ENCODE assay signal across 8 cellular contexts in the genomic region with DNA sequence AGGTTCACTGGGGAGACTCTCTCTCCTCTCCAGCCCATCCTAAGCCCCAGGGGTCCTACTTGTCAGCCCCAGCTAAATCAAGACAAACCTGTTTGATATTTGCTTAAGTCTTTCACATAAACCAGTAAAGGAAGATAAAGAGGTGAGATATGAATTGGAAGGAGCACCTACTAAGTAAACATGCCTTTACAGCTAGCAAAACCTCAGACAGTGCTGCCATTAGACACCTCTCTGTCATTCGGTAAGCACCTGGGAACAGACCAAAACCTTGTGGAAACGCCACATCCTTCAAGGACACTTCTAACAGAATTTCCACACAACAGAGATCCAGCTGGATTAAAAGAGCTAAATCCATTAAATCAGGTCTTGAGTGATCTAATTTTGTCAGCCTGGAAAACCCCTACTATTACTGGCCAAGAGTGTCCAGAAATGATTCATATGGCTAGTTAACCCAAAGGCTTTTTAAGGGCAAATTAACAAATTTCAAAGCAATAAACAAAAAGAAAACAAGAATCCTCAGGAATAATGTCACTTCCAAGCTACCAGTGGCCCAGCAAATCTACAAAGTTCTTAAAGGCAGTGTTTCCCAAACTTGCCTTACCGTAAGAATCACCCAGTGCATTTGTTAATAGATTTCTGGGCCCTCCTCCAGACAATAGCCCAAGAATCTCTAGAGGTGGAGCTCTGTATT. TPM values are rescaled to one million over a fixed set of nuclear protein-coding genes. Genes with fewer than 3 reads are reported as not detected.
DNase-seq lines count a peak whose midpoint lies in the region; ATAC-seq and TF ChIP-seq lines count a peak whose summit lies in the region.

No MANE protein-coding gene starts in this region.

- POLR2A ChIA-PET in activated CD4-positive, alpha-beta T cell treated with anti-CD3 and anti-CD28 coated beads for 36 hours (lab: Charles Lee), result interaction anchor here (0.7 kb wide), 1 partner anchor 175 kb away, joined by 3 read pairs; no protein-coding TSS in a partner anchor
- POLR2A ChIA-PET in WTC11 (lab: Charles Lee), result interaction anchor here (0.7 kb wide), 1 partner anchor 496 kb away, joined by 3 read pairs; no protein-coding TSS in a partner anchor

- H3K4me1 ChIP-seq in suprapubic skin, result peaks cover 46% of the 10 kb centered on the region

- H3K36me3 Mint-ChIP-seq in activated CD4-positive, alpha-beta T cell treated with anti-CD3 and anti-CD28 coated beads for 36 hours (ENCODE audit: low read depth), result peaks cover 41% of the 10 kb centered on the region
- peaks cover 22% of the 10 kb centered on the region for H3K36me3 Mint-ChIP-seq in WTC11

- no peak for DNase-seq in activated CD4-positive, alpha-beta T cell treated with anti-CD3 and anti-CD28 coated beads for 36 hours
- DNase-seq in activated CD4-positive, alpha-beta T cell treated with anti-CD3 and anti-CD28 coated beads, Interleukin-2, amount 50 U/mL, for 1 hour, result no peak
- DNase-seq in WTC11 (ENCODE audit: low spot score), result no peak
- peak; percentile 71 for DNase-seq in kidney epithelial cell (ENCODE audit: low read depth)
- peak in 1 of 2 donors; percentile 30 for DNase-seq in suprapubic skin (ENCODE audit: low spot score in 2 of 2)
- no peak for DNase-seq in GM10266 (ENCODE audit: extremely low spot score)
- no peak for DNase-seq in occipital lobe (lab: John Stamatoyannopoulos, UW)

- H3K4me3 ChIP-seq in kidney epithelial cell (ENCODE audit: low read depth, low read length) (no peak overlapping the region), suprapubic skin (no peak overlapping the region)

- peaks cover 18% of the 10 kb centered on the region for H3K9me3 Mint-ChIP-seq in activated CD4-positive, alpha-beta T cell treated with anti-CD3 and anti-CD28 coated beads for 36 hours (ENCODE audit: low read depth)
- H3K9me3 Mint-ChIP-seq in WTC11, result no peaks in the 10 kb centered on the region

- peak overlapping the region; percentile 68 for H3K27ac Mint-ChIP-seq in activated CD4-positive, alpha-beta T cell treated with anti-CD3 and anti-CD28 coated beads for 36 hours
- peak overlapping the region; percentile 87; the same call in 1 of the 2 replicates for H3K27ac Mint-ChIP-seq in WTC11

- 28% methylated on average over 3 of the region's 3 CpGs for WGBS in suprapubic skin

- intact Hi-C loops in activated CD4-positive, alpha-beta T cell treated with anti-CD3 and anti-CD28 coated beads for 36 hours (cut with DNase I, micrococcal nuclease), result no loop called here

- no peak for TF ChIP-seq POLR2A in suprapubic skin (IDR thresholded peaks at IDR 0.05)

- peak overlapping the region; percentile 26 for H3K27ac ChIP-seq in suprapubic skin

- CTCF ChIA-PET in activated CD4-positive, alpha-beta T cell treated with anti-CD3 and anti-CD28 coated beads for 36 hours (lab: Charles Lee), result interaction anchor here (0.7 to 1.5 kb wide), 4 partner anchors 9 to 46 kb away, joined by 3 to 4 read pairs (median 3); no protein-coding TSS in a partner anchor
- CTCF ChIA-PET in WTC11 (lab: Charles Lee), result interaction anchor here (0.9 to 1.5 kb wide), 3 partner anchors 17 to 214 kb away, joined by 3 to 4 read pairs (median 3); no protein-coding TSS in a partner anchor

- H3K27me3 ChIP-seq in kidney epithelial cell (ENCODE audit: control insufficient read depth, insufficient read depth, low read length) (no peaks in the 10 kb centered on the region), suprapubic skin (no peaks in the 10 kb centered on the region)

- H3K36me3 ChIP-seq in kidney epithelial cell (ENCODE audit: control insufficient read depth, insufficient read depth, low read length) (no peaks in the 10 kb centered on the region), suprapubic skin (peaks cover 3% of the 10 kb centered on the region)

- peaks cover 50% of the 10 kb centered on the region for H3K4me1 Mint-ChIP-seq in activated CD4-positive, alpha-beta T cell treated with anti-CD3 and anti-CD28 coated beads for 36 hours
- H3K4me1 Mint-ChIP-seq in WTC11, result peaks cover 37% of the 10 kb centered on the region

- peak overlapping the region; percentile 1 for H3K4me3 Mint-ChIP-seq in activated CD4-positive, alpha-beta T cell treated with anti-CD3 and anti-CD28 coated beads for 36 hours
- peak overlapping the region; percentile 19; the same call in 1 of the 2 replicates for H3K4me3 Mint-ChIP-seq in WTC11

- no peaks in the 10 kb centered on the region for H3K9me3 ChIP-seq in suprapubic skin

- H3K27me3 Mint-ChIP-seq in activated CD4-positive, alpha-beta T cell treated with anti-CD3 and anti-CD28 coated beads for 36 hours, result no peaks in the 10 kb centered on the region
- H3K27me3 Mint-ChIP-seq in WTC11 (ENCODE audit: low read depth), result no peaks in the 10 kb centered on the region

- no peak for ATAC-seq in activated CD4-positive, alpha-beta T cell treated with anti-CD3 and anti-CD28 coated beads for 36 hours
- no peak for ATAC-seq in WTC11
- ATAC-seq in HG03039 (IDR thresholded peaks at IDR 0.05; ENCODE audit: unreplicated experiment), result no peak

- TF ChIP-seq EP300 in suprapubic skin (IDR thresholded peaks at IDR 0.05), result no peak

- TF ChIP-seq CTCF in WTC11 (IDR thresholded peaks at IDR 0.05), result no peak
- TF ChIP-seq CTCF in kidney epithelial cell (IDR thresholded peaks at IDR 0.05; ENCODE audit: insufficient read depth, low read length, poor library complexity, severe bottlenecking), result no peak
- no peak for TF ChIP-seq CTCF in suprapubic skin (IDR thresholded peaks at IDR 0.05)
- no peak for TF ChIP-seq CTCF in GM10266 (IDR thresholded peaks at IDR 0.05; ENCODE audit: control insufficient read depth, insufficient read depth, low read depth, missing control alignments)

TF ChIP-seq in WTC11, 78 proteins besides CTCF, POLR2A, EP300 and RAD21 (continues in another document):
- TF ChIP-seq NFATC4 (CRISPR knock-in tag; IDR thresholded peaks at IDR 0.05) (no peak), RORB (CRISPR knock-in tag; IDR thresholded peaks at IDR 0.05) (no peak), OVOL2 (CRISPR knock-in tag; IDR thresholded peaks at IDR 0.05; ENCODE audit: borderline replicate concordance) (no peak), GABPB1 (CRISPR knock-in tag; IDR thresholded peaks at IDR 0.05) (no peak), CREB1 (CRISPR knock-in tag; IDR thresholded peaks at IDR 0.05) (no peak), TEAD4 (CRISPR knock-in tag; IDR thresholded peaks at IDR 0.05) (no peak), NR2C2 (CRISPR knock-in tag; IDR thresholded peaks at IDR 0.05) (no peak), FOXK1 (CRISPR knock-in tag; IDR thresholded peaks at IDR 0.05) (no peak), USF2 (CRISPR knock-in tag; IDR thresholded peaks at IDR 0.05) (no peak)
- TF ChIP-seq, protein P1, sequence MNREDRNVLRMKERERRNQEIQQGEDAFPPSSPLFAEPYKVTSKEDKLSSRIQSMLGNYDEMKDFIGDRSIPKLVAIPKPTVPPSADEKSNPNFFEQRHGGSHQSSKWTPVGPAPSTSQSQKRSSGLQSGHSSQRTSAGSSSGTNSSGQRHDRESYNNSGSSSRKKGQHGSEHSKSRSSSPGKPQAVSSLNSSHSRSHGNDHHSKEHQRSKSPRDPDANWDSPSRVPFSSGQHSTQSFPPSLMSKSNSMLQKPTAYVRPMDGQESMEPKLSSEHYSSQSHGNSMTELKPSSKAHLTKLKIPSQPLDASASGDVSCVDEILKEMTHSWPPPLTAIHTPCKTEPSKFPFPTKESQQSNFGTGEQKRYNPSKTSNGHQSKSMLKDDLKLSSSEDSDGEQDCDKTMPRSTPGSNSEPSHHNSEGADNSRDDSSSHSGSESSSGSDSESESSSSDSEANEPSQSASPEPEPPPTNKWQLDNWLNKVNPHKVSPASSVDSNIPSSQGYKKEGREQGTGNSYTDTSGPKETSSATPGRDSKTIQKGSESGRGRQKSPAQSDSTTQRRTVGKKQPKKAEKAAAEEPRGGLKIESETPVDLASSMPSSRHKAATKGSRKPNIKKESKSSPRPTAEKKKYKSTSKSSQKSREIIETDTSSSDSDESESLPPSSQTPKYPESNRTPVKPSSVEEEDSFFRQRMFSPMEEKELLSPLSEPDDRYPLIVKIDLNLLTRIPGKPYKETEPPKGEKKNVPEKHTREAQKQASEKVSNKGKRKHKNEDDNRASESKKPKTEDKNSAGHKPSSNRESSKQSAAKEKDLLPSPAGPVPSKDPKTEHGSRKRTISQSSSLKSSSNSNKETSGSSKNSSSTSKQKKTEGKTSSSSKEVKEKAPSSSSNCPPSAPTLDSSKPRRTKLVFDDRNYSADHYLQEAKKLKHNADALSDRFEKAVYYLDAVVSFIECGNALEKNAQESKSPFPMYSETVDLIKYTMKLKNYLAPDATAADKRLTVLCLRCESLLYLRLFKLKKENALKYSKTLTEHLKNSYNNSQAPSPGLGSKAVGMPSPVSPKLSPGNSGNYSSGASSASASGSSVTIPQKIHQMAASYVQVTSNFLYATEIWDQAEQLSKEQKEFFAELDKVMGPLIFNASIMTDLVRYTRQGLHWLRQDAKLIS (CRISPR knock-in tag; IDR thresholded peaks at IDR 0.05; ENCODE audit: borderline replicate concordance), result no peak

RNA-seq across cellular contexts. Expression of gene VPS37C, which starts 2.4 kb away (rescaled TPM):
- 10 to 100 TPM in 1 of 2 experiments, 1 to 10 TPM in 1; 9.5 to 10.6 TPM for total RNA-seq in activated CD4-positive, alpha-beta T cell treated with anti-CD3 and anti-CD28 coated beads for 36 hours
- total RNA-seq in WTC11 (2021), result 22.2 to 23.9 TPM (median 23.4 TPM) in 3 replicates
- 24.4 and 27.8 TPM in 2 replicates for total RNA-seq in kidney epithelial cell
- total RNA-seq in suprapubic skin, result 10 to 100 TPM; 26.4 to 36.3 (median 35.7) TPM
- 4.5 TPM for total RNA-seq in occipital lobe

RNA-seq across cellular contexts. Expression of gene PGA3, which starts 44.5 kb away (rescaled TPM):
- not detected for total RNA-seq in activated CD4-positive, alpha-beta T cell treated with anti-CD3 and anti-CD28 coated beads for 36 hours
- total RNA-seq in WTC11 (2021) (0.20 to 0.37 TPM in 2 of 3 replicates, not detected in the other), kidney epithelial cell (not detected in 2 replicates), suprapubic skin (1 to 10 TPM in 1 of 4 donors, not detected in 3; 2.2 TPM), occipital lobe (0.31 TPM)

RNA-seq across cellular contexts. Expression of gene CD5, which starts 56.5 kb away (rescaled TPM):
- 100 to 1,000 TPM; 298 to 399 TPM for total RNA-seq in activated CD4-positive, alpha-beta T cell treated with anti-CD3 and anti-CD28 coated beads for 36 hours
- total RNA-seq in WTC11 (2021) (0.30 to 0.37 TPM (median 0.32 TPM) in 3 replicates), kidney epithelial cell (not detected in 2 replicates), suprapubic skin (1 to 10 TPM in 2 of 4 donors, under 1 TPM in 1, not detected in 1; 0.96 to 1.6 (median 1.2) TPM), occipital lobe (not detected)

Comparison
In these comparisons a context has a peak if more than half of its experiments do, and no peak if none do; other contexts are left out.
1. RNA of gene CD5, which starts 56.5 kb away (total RNA-seq): 298 to 399 TPM in activated CD4-positive, alpha-beta T cell treated with anti-CD3 and anti-CD28 coated beads for 36 hours; 0.96 to 1.6 TPM in suprapubic skin, 0.30 to 0.37 TPM in WTC11, not detected in kidney epithelial cell and not detected in occipital lobe (single experiment); every median in the first group is over 100 times any median in the second.